Comparison of ENCODE assay signal across 17 cellular contexts in the genomic region with DNA sequence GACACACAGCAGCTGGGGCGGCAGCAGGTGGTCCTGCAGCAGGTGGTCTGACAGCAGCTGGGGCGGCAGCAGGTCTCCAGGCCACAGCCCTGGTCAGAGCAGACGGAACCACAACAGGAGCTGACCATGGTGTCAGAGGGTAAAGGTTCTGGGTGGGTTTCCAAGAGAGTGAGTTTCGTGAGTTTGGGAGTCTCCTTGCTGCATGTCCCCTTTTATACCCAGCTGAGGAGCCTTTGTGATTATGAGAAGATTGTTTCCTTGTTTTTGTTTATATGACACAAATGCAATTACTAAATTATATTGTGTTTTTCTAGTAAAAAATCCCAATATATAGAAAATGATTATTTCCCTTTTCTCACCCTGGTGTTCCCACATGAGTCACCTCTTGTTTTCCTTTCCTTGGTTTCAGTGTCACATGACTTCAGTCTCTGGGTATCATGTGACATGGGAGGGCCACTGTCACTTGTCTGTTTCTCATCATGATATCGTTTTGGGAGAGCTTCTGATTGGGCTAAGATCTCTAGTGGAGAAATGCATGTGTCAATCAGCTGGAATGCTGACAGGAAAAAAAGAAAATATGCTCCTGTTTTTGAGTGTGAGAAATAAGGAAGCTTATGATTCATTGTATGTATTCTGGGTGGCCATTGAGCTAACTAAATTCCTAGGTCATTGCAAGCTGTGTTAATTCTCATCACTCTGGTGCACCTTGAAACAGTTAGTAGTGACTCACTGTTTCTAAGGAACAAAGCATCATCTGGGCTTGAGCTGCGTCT. TPM values are rescaled to one million over a fixed set of nuclear protein-coding genes. Genes with fewer than 3 reads are reported as not detected.
A peak's percentile ranks its signal among the peaks of the same experiment; 100 is the strongest.
DNase-seq lines count a peak whose midpoint lies in the region; ATAC-seq and TF ChIP-seq lines count a peak whose summit lies in the region.
"Had no signal": no experiment of that assay in that cellular context is flagged by ENCODE, and none has a peak within 500 bp of the region (broad histone marks: within the 10 kb centered on the region; RNA-seq: fewer than 3 reads in every experiment).

A gene (minus strand): TSS at position 185 of the 773 bp plus-strand sequence. CDS start 57 bp downstream, at position 128.

- no peak within 1 kb of the TSS for H3K18ac ChIP-seq in mesendoderm (ENCODE audit: low read length)

- H3K4ac ChIP-seq in mesendoderm (ENCODE audit: low read depth, low read length) = no peak within 1 kb of the TSS

- H3K27ac ChIP-seq in brain microvascular endothelial cell (peak within 1 kb of the TSS; percentile 9), mesendoderm (ENCODE audit: low read depth, low read length) (no peak within 1 kb of the TSS)
- H3K27ac ChIP-seq: gastrocnemius medialis, neutrophil had no signal

- no peaks in the 10 kb centered on the region for H3K79me2 ChIP-seq in mesendoderm (ENCODE audit: control insufficient read depth, insufficient read depth, low read length)

- no CpG with 5 or more reads among the region's 6 CpGs for WGBS in mesendoderm (ENCODE audit: extremely low coverage, insufficient coverage, low lambda C conversion rate)

- no peak within 1 kb of the TSS for H4K8ac ChIP-seq in mesendoderm (ENCODE audit: low read depth, low read length)

- POLR2A ChIA-PET in BJ (lab: Charles Lee) = no interaction called here

- H2BK120ac ChIP-seq in mesendoderm (ENCODE audit: low read depth, low read length) = no peak within 1 kb of the TSS

- no peaks in the 10 kb centered on the region for H3K27me3 ChIP-seq in BJ (ENCODE audit: control insufficient read depth, insufficient read depth, low read length)
- no peaks in the 10 kb centered on the region for H3K27me3 ChIP-seq in brain microvascular endothelial cell (replicated peaks)
- no peaks in the 10 kb centered on the region for H3K27me3 ChIP-seq in mesendoderm (ENCODE audit: insufficient read depth, low read length, poor library complexity)
- H3K27me3 ChIP-seq: neutrophil had no signal

- H4K5ac ChIP-seq in mesendoderm (ENCODE audit: low read length) = no peak within 1 kb of the TSS

- H3K36me3 ChIP-seq in BJ (ENCODE audit: control insufficient read depth, insufficient read depth, low read length) (no peaks in the 10 kb centered on the region), brain microvascular endothelial cell (replicated peaks) (no peaks in the 10 kb centered on the region), mesendoderm (ENCODE audit: control insufficient read depth, insufficient read depth, low read length) (no peaks in the 10 kb centered on the region)
- H3K36me3 ChIP-seq: gastrocnemius medialis, neutrophil had no signal

- no peak within 1 kb of the TSS for H2BK5ac ChIP-seq in mesendoderm (ENCODE audit: low read length)

- H3K4me1 ChIP-seq in mesendoderm (ENCODE audit: control insufficient read depth, low read depth, low read length) = no peaks in the 10 kb centered on the region
- H3K4me1 ChIP-seq: gastrocnemius medialis had no signal

- H2BK15ac ChIP-seq in mesendoderm (replicated peaks; ENCODE audit: low read depth) = no peak within 1 kb of the TSS

- CTCF ChIA-PET in BJ (lab: Yijun Ruan, JAX) = no interaction called here

- no peak for ATAC-seq in GM21360 (IDR thresholded peaks at IDR 0.05; ENCODE audit: unreplicated experiment)
- ATAC-seq: activated CD8-positive, alpha-beta T cell treated with anti-CD3 and anti-CD28 coated beads for 36 hours; gastrocnemius medialis; left ventricle myocardium superior; stimulated activated effector memory CD8-positive, alpha-beta T cell treated with anti-CD3 and anti-CD28 coated beads, Interleukin-12 subunit alpha, Interleukin-12 subunit beta, amount 100 ng/mL, for 72 hours had no signal

- H3K4me3 ChIP-seq in BJ (ENCODE audit: low read depth, low read length) (no peak within 1 kb of the TSS), brain microvascular endothelial cell (ENCODE audit: low read depth, low read length) (no peak within 1 kb of the TSS), mesendoderm (ENCODE audit: low read length) (no peak within 1 kb of the TSS)
- H3K4me3 ChIP-seq: gastrocnemius medialis had no signal

- no peaks in the 10 kb centered on the region for H3K79me1 ChIP-seq in mesendoderm (ENCODE audit: low read length)

- peak; percentile 60 for DNase-seq in BJ (ENCODE audit: low read depth)
- DNase-seq in LHCN-M2 (ENCODE audit: low read depth) = peak; percentile 61
- peak; percentile 88 for DNase-seq in brain microvascular endothelial cell
- peak; percentile 1 for DNase-seq in mesendoderm
- DNase-seq in stimulated activated CD4-positive, alpha-beta T cell treated with anti-CD3 and anti-CD28 coated beads, Interleukin-4, amount 100 ng/mL, for 1 hour = no peak
- DNase-seq in NCI-H187 (lab: John Stamatoyannopoulos, UW) = no peak
- DNase-seq in NCI-H1048 (lab: John Stamatoyannopoulos, UW) = no peak
- DNase-seq: activated CD8-positive, alpha-beta T cell treated with anti-CD3 and anti-CD28 coated beads for 36 hours; activated naive CD4-positive, alpha-beta T cell treated with anti-CD3 and anti-CD28 coated beads, Interleukin-2, amount 10 ng/mL, durations not matched to agents 7 days and 5 days; CD4-positive, alpha-beta T cell; gastrocnemius medialis; left ventricle myocardium superior; NCI-H2029 had no signal

- H3K4me2 ChIP-seq in mesendoderm (ENCODE audit: low read length) = no peak within 1 kb of the TSS

- H3K56ac ChIP-seq in mesendoderm (ENCODE audit: low read length) = no peak within 1 kb of the TSS

- TF ChIP-seq CTCF in BJ (IDR thresholded peaks at IDR 0.05; ENCODE audit: insufficient read depth, low read depth, low read length) (no peak), brain microvascular endothelial cell (IDR thresholded peaks at IDR 0.05; ENCODE audit: low read depth, low read length, missing control alignments) (no peak)

- in situ Hi-C loops in brain microvascular endothelial cell (cut with HindIII; ENCODE audit: low pct_ligation_motif_present, low sequenced_read_pairs) = no loop called here

- H2AK5ac ChIP-seq in mesendoderm (ENCODE audit: low read length) = no peak within 1 kb of the TSS

- no peak within 1 kb of the TSS for H3K9ac ChIP-seq in mesendoderm (ENCODE audit: low read length)

- H3K23ac ChIP-seq in mesendoderm (ENCODE audit: low read length) = no peak within 1 kb of the TSS

RNA-seq across cellular contexts. Expression of the gene that starts here (rescaled TPM):
- not detected in 2 replicates for polyA plus RNA-seq in BJ (2011; rRNA removed)
- not detected in 2 replicates for polyA minus RNA-seq in BJ (2011; rRNA and poly(A)+ RNA removed)
- not detected in 2 replicates for total RNA-seq in LHCN-M2 (2014; rRNA removed)
- not detected for polyA plus RNA-seq in LHCN-M2 (2012)
- polyA plus RNA-seq in mesendoderm (2013, experiment 1 of 2) = not detected
- polyA plus RNA-seq in mesendoderm (2013, experiment 2 of 2) = not detected
- total RNA-seq: activated CD8-positive, alpha-beta T cell treated with anti-CD3 and anti-CD28 coated beads for 36 hours; CD4-positive, alpha-beta T cell; cerebellum; gastrocnemius medialis; left ventricle myocardium superior had no signal

Comparison
In these comparisons a context has a peak if more than half of its experiments do, and no peak if none do; other contexts are left out.
1. Peak in DNase-seq in BJ; RNA of the gene not detected or under 1 TPM.
2. Peak in DNase-seq in LHCN-M2; RNA of the gene not detected or under 1 TPM.
3. DNase-seq: peak in brain microvascular endothelial cell (single experiment) and mesendoderm (single experiment); none in stimulated activated CD4-positive, alpha-beta T cell treated with anti-CD3 and anti-CD28 coated beads, Interleukin-4, amount 100 ng/mL, for 1 hour (single experiment), NCI-H187 (0 of 2) and NCI-H1048 (single experiment).